Comparison of ENCODE assay signal across 21 cellular contexts in genomic region chr22:46453829-46454220, GRCh38.
"Had no signal": no experiment of that assay in that cellular context is flagged by ENCODE, and none has a peak within 500 bp of the region (broad histone marks: within the 10 kb centered on the region; RNA-seq: fewer than 3 reads in every experiment).

No MANE protein-coding gene starts in this region.

- H3K27ac Mint-ChIP-seq: activated naive CD4-positive, alpha-beta T cell treated with anti-CD3 and anti-CD28 coated beads, Interleukin-2, amount 10 ng/mL, durations not matched to agents 7 days and 5 days; immature natural killer cell; natural killer cell had no signal

- H3K27ac ChIP-seq: coronary artery, heart right ventricle, tibial artery, vagina, VCaP had no signal

- H3K36me3 Mint-ChIP-seq: activated naive CD4-positive, alpha-beta T cell treated with anti-CD3 and anti-CD28 coated beads, Interleukin-2, amount 10 ng/mL, durations not matched to agents 7 days and 5 days; immature natural killer cell; natural killer cell had no signal

- H3K36me3 ChIP-seq: heart right ventricle, tibial artery, vagina had no signal

- H3K4me1 Mint-ChIP-seq: activated naive CD4-positive, alpha-beta T cell treated with anti-CD3 and anti-CD28 coated beads, Interleukin-2, amount 10 ng/mL, durations not matched to agents 7 days and 5 days; immature natural killer cell; natural killer cell had no signal

- H3K4me1 ChIP-seq: tibial artery had no signal

- ATAC-seq: natural killer cell; stimulated activated naive CD8-positive, alpha-beta T cell treated with anti-CD3 and anti-CD28 coated beads, Interleukin-15, Interleukin-2, amounts not matched to agents 100 U/mL and 50 U/mL, for 24 hours had no signal

- DNase-seq: activated CD4-positive, CD25-positive, alpha-beta regulatory T cell treated with anti-CD3 and anti-CD28 coated beads, Interleukin-2, amount 50 U/mL, for 72 hours; activated CD8-positive, alpha-beta memory T cell treated with anti-CD3 and anti-CD28 coated beads for 24 hours; activated CD8-positive, alpha-beta memory T cell treated with anti-CD3 and anti-CD28 coated beads, Interleukin-2, amount 50 U/mL, for 48 hours; activated effector memory CD4-positive, alpha-beta T cell treated with Interleukin-2 at 50 U/mL for 16 hours; activated naive CD4-positive, alpha-beta T cell treated with anti-CD3 and anti-CD28 coated beads, Interleukin-2, amount 10 ng/mL, durations not matched to agents 7 days and 5 days; activated T-cell treated with anti-CD3 and anti-CD28 coated beads, Interleukin-2, amount 50 U/mL, for 48 hours; aorta; heart right ventricle; immature natural killer cell; mesendoderm; natural killer cell; occipital lobe; stimulated activated CD4-positive, alpha-beta T cell treated with anti-CD3 and anti-CD28 coated beads, Interleukin-2, amount 100 ng/mL, for 24 hours; stimulated activated naive CD8-positive, alpha-beta T cell treated with anti-CD3 and anti-CD28 coated beads, Interleukin-15, Interleukin-2, amounts not matched to agents 100 U/mL and 50 U/mL, for 24 hours; substantia nigra; T-helper 2 cell; tibial artery had no signal

- H3K9me3 ChIP-seq: heart right ventricle, tibial artery, vagina had no signal

- H3K4me3 Mint-ChIP-seq: activated naive CD4-positive, alpha-beta T cell treated with anti-CD3 and anti-CD28 coated beads, Interleukin-2, amount 10 ng/mL, durations not matched to agents 7 days and 5 days; central memory CD8-positive, alpha-beta T cell; immature natural killer cell; natural killer cell had no signal

- H3K4me3 ChIP-seq: coronary artery, heart right ventricle, tibial artery, vagina had no signal

- H3K9me3 Mint-ChIP-seq: activated naive CD4-positive, alpha-beta T cell treated with anti-CD3 and anti-CD28 coated beads, Interleukin-2, amount 10 ng/mL, durations not matched to agents 7 days and 5 days; central memory CD8-positive, alpha-beta T cell; immature natural killer cell had no signal

- H3K27me3 ChIP-seq: vagina had no signal
